In the genomic region with DNA sequence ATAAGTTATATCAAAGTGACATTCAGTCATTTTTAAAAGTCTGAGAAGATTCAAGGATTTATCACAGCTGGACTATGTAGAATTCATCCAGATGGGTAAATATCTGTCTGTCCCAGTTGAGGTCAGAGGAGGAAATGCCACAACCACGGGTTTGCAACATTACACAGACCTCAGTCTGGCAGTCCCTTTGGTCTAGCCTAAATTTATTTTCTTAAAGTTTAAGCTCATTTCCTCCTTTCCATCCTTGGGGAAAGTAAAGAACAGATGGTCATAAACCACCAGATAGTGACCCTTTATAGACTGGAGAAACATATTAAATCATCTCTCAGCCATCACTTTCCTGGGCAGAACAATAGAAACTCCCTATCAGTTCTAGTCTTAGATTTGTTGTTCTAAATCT, we compare ENCODE assay signal across 2 cellular contexts.
TF ChIP-seq lines count a peak whose summit lies in the region.

No MANE protein-coding gene starts in this region.

TF ChIP-seq in liver, 16 proteins besides CTCF, POLR2A, EP300 and RAD21 (continued from another document):
- TF ChIP-seq FOXA1 (IDR thresholded peaks at IDR 0.05) (no peak), NR2F2 (IDR thresholded peaks at IDR 0.05) (peak; percentile 48), YY1 (IDR thresholded peaks at IDR 0.05) (no peak)

TF ChIP-seq in HepG2, 621 proteins besides CTCF, POLR2A, EP300 and RAD21 (continued from another document):
- TF ChIP-seq ZNF670 (CRISPR knock-in tag; IDR thresholded peaks at IDR 0.05; ENCODE audit: borderline replicate concordance), result no peak
- TF ChIP-seq, protein P1, sequence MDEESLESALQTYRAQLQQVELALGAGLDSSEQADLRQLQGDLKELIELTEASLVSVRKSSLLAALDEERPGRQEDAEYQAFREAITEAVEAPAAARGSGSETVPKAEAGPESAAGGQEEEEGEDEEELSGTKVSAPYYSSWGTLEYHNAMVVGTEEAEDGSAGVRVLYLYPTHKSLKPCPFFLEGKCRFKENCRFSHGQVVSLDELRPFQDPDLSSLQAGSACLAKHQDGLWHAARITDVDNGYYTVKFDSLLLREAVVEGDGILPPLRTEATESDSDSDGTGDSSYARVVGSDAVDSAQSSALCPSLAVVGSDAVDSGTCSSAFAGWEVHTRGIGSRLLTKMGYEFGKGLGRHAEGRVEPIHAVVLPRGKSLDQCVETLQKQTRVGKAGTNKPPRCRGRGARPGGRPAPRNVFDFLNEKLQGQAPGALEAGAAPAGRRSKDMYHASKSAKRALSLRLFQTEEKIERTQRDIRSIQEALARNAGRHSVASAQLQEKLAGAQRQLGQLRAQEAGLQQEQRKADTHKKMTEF (CRISPR knock-in tag; IDR thresholded peaks at IDR 0.05), result no peak
- TF ChIP-seq, protein P2, sequence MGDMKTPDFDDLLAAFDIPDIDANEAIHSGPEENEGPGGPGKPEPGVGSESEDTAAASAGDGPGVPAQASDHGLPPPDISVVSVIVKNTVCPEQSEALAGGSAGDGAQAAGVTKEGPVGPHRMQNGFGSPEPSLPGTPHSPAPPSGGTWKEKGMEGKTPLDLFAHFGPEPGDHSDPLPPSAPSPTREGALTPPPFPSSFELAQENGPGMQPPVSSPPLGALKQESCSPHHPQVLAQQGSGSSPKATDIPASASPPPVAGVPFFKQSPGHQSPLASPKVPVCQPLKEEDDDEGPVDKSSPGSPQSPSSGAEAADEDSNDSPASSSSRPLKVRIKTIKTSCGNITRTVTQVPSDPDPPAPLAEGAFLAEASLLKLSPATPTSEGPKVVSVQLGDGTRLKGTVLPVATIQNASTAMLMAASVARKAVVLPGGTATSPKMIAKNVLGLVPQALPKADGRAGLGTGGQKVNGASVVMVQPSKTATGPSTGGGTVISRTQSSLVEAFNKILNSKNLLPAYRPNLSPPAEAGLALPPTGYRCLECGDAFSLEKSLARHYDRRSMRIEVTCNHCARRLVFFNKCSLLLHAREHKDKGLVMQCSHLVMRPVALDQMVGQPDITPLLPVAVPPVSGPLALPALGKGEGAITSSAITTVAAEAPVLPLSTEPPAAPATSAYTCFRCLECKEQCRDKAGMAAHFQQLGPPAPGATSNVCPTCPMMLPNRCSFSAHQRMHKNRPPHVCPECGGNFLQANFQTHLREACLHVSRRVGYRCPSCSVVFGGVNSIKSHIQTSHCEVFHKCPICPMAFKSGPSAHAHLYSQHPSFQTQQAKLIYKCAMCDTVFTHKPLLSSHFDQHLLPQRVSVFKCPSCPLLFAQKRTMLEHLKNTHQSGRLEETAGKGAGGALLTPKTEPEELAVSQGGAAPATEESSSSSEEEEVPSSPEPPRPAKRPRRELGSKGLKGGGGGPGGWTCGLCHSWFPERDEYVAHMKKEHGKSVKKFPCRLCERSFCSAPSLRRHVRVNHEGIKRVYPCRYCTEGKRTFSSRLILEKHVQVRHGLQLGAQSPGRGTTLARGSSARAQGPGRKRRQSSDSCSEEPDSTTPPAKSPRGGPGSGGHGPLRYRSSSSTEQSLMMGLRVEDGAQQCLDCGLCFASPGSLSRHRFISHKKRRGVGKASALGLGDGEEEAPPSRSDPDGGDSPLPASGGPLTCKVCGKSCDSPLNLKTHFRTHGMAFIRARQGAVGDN (CRISPR knock-in tag; IDR thresholded peaks at IDR 0.05), result no peak
- TF ChIP-seq ARNT (IDR thresholded peaks at IDR 0.05), result no peak
- TF ChIP-seq, protein P3, sequence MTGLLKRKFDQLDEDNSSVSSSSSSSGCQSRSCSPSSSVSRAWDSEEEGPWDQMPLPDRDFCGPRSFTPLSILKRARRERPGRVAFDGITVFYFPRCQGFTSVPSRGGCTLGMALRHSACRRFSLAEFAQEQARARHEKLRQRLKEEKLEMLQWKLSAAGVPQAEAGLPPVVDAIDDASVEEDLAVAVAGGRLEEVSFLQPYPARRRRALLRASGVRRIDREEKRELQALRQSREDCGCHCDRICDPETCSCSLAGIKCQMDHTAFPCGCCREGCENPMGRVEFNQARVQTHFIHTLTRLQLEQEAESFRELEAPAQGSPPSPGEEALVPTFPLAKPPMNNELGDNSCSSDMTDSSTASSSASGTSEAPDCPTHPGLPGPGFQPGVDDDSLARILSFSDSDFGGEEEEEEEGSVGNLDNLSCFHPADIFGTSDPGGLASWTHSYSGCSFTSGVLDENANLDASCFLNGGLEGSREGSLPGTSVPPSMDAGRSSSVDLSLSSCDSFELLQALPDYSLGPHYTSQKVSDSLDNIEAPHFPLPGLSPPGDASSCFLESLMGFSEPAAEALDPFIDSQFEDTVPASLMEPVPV (CRISPR knock-in tag; IDR thresholded peaks at IDR 0.05), result no peak
- TF ChIP-seq TEAD3 (CRISPR knock-in tag; optimal IDR thresholded peaks at IDR 0.05; ENCODE audit: borderline replicate concordance), result no peak
- no peak for TF ChIP-seq GABPA (IDR thresholded peaks at IDR 0.05; ENCODE audit: low read depth, low read length)
- TF ChIP-seq GABPA (CRISPR knock-in tag; IDR thresholded peaks at IDR 0.05; ENCODE audit: low read depth), result no peak
- TF ChIP-seq, protein P4, sequence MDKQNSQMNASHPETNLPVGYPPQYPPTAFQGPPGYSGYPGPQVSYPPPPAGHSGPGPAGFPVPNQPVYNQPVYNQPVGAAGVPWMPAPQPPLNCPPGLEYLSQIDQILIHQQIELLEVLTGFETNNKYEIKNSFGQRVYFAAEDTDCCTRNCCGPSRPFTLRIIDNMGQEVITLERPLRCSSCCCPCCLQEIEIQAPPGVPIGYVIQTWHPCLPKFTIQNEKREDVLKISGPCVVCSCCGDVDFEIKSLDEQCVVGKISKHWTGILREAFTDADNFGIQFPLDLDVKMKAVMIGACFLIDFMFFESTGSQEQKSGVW (CRISPR knock-in tag; IDR thresholded peaks at IDR 0.05; ENCODE audit: borderline replicate concordance), result no peak
- no peak for TF ChIP-seq ZNF263 (CRISPR knock-in tag; IDR thresholded peaks at IDR 0.05)
- TF ChIP-seq KMT2A (CRISPR knock-in tag; IDR thresholded peaks at IDR 0.05), result no peak
- no peak for TF ChIP-seq ZSCAN29 (CRISPR knock-in tag; conservative IDR thresholded peaks at IDR 0.05)
- TF ChIP-seq, protein P5, sequence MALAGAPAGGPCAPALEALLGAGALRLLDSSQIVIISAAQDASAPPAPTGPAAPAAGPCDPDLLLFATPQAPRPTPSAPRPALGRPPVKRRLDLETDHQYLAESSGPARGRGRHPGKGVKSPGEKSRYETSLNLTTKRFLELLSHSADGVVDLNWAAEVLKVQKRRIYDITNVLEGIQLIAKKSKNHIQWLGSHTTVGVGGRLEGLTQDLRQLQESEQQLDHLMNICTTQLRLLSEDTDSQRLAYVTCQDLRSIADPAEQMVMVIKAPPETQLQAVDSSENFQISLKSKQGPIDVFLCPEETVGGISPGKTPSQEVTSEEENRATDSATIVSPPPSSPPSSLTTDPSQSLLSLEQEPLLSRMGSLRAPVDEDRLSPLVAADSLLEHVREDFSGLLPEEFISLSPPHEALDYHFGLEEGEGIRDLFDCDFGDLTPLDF (CRISPR knock-in tag; IDR thresholded peaks at IDR 0.05), result no peak
